In genomic region chr7:19560111-19560883, GRCh38 we compare ENCODE assay signal across 12 cellular contexts.
DNase-seq lines count a peak whose midpoint lies in the region; ATAC-seq and TF ChIP-seq lines count a peak whose summit lies in the region.
"Had no signal": no experiment of that assay in that cellular context is flagged by ENCODE, and none has a peak within 500 bp of the region (broad histone marks: within the 10 kb centered on the region; RNA-seq: fewer than 3 reads in every experiment).

No MANE protein-coding gene starts in this region.

- TF ChIP-seq CTCF in HFFc6 (IDR thresholded peaks at IDR 0.05): no peak
- no peak for TF ChIP-seq CTCF in gastroesophageal sphincter (IDR thresholded peaks at IDR 0.05)
- TF ChIP-seq CTCF in suprapubic skin (IDR thresholded peaks at IDR 0.05): no peak

- TF ChIP-seq EP300 in gastroesophageal sphincter (IDR thresholded peaks at IDR 0.05) (no peak), suprapubic skin (IDR thresholded peaks at IDR 0.05) (no peak)

- no peaks in the 10 kb centered on the region for H3K9me3 Mint-ChIP-seq in HFFc6

- ATAC-seq in gastroesophageal sphincter: peak; percentile 69
- ATAC-seq: activated naive CD4-positive, alpha-beta T cell treated with anti-CD3 and anti-CD28 coated beads, Interleukin-2, amount 50 U/mL, for 72 hours; GM12878 had no signal

- H3K4me1 ChIP-seq in adipocyte (ENCODE audit: control insufficient read depth, insufficient read depth, low read length) (peaks cover 46% of the 10 kb centered on the region), gastroesophageal sphincter (no peaks in the 10 kb centered on the region), suprapubic skin (no peaks in the 10 kb centered on the region)
- H3K4me1 ChIP-seq: HAP-1 had no signal

- no peaks in the 10 kb centered on the region for H3K36me3 Mint-ChIP-seq in HFFc6 (ENCODE audit: low read depth)
- H3K36me3 Mint-ChIP-seq: activated naive CD4-positive, alpha-beta T cell treated with anti-CD3 and anti-CD28 coated beads, Interleukin-2, amount 50 U/mL, for 72 hours had no signal

- H3K36me3 ChIP-seq in adipocyte (ENCODE audit: control insufficient read depth, insufficient read depth, low read length, severe bottlenecking) (no peaks in the 10 kb centered on the region), gastroesophageal sphincter (no peaks in the 10 kb centered on the region), suprapubic skin (no peaks in the 10 kb centered on the region)
- H3K36me3 ChIP-seq: HAP-1 had no signal

- H3K27ac ChIP-seq in gastroesophageal sphincter: no peak overlapping the region
- peak overlapping the region; percentile 67 for H3K27ac ChIP-seq in suprapubic skin

- H3K27me3 ChIP-seq in adipocyte (replicated peaks; ENCODE audit: control insufficient read depth, insufficient read depth, low read length) (no peaks in the 10 kb centered on the region), gastroesophageal sphincter (no peaks in the 10 kb centered on the region), suprapubic skin (no peaks in the 10 kb centered on the region)

- H3K9me3 ChIP-seq in adipocyte (ENCODE audit: control insufficient read depth, low read length) (peaks cover 8% of the 10 kb centered on the region), gastroesophageal sphincter (no peaks in the 10 kb centered on the region), suprapubic skin (no peaks in the 10 kb centered on the region)
- H3K9me3 ChIP-seq: HAP-1 had no signal

- H3K27ac Mint-ChIP-seq in HFFc6: no peak overlapping the region
- H3K27ac Mint-ChIP-seq: activated naive CD4-positive, alpha-beta T cell treated with anti-CD3 and anti-CD28 coated beads, Interleukin-2, amount 50 U/mL, for 72 hours had no signal

- DNase-seq in HFFc6: peak; percentile 23
- peak; percentile 88 for DNase-seq in adipocyte (ENCODE audit: low read depth)
- DNase-seq in suprapubic skin (ENCODE audit: low spot score in 2 of 2): no peak
- no peak for DNase-seq in head of caudate nucleus
- DNase-seq in stimulated activated CD4-positive, alpha-beta T cell treated with anti-CD3 and anti-CD28 coated beads, Interleukin-4, amount 100 ng/mL, for 4 hours: no peak
- no peak for DNase-seq in NCI-H146 treated with DMSO at 0.1 percent for 48 hours (lab: John Stamatoyannopoulos, UW; ENCODE audit: unreplicated experiment)
- DNase-seq: IMR-90, NCI-H187 treated with DMSO at 0.1 percent for 48 hours had no signal

- no peak overlapping the region for H3K4me3 Mint-ChIP-seq in HFFc6

- H3K4me3 ChIP-seq in adipocyte (ENCODE audit: low read length) (peak overlapping the region; percentile 69), gastroesophageal sphincter (no peak overlapping the region), suprapubic skin (no peak overlapping the region)
- H3K4me3 ChIP-seq: GM12878, HAP-1 had no signal

- peaks cover 2% of the 10 kb centered on the region; the same call in 1 of the 2 replicates for H3K27me3 Mint-ChIP-seq in HFFc6 (ENCODE audit: insufficient read depth)

- 60% methylated on average over 8 of the region's 8 CpGs for WGBS in gastroesophageal sphincter (ENCODE audit: low coverage in 1 of 2), 2 donors
- 63% methylated on average over 8 of the region's 8 CpGs for WGBS in suprapubic skin

- H3K4me1 Mint-ChIP-seq in HFFc6 (ENCODE audit: low read depth): peaks cover 5% of the 10 kb centered on the region; the same call in 1 of the 2 replicates

- intact Hi-C loops in head of caudate nucleus (cut with DNase I): no loop called here

- H3K9ac ChIP-seq in adipocyte (ENCODE audit: low read length): peak overlapping the region; percentile 83

- TF ChIP-seq POLR2A in gastroesophageal sphincter (IDR thresholded peaks at IDR 0.05) (no peak), suprapubic skin (IDR thresholded peaks at IDR 0.05) (no peak)

Comparison
In these comparisons a context has a peak if more than half of its experiments do, and no peak if none do; other contexts are left out.
1. DNase-seq: peak in HFFc6 (single experiment) and adipocyte (single experiment); none in suprapubic skin (0 of 2), head of caudate nucleus (0 of 42), stimulated activated CD4-positive, alpha-beta T cell treated with anti-CD3 and anti-CD28 coated beads, Interleukin-4, amount 100 ng/mL, for 4 hours (0 of 2) and NCI-H146 treated with DMSO at 0.1 percent for 48 hours (single experiment).